Comparison of ENCODE assay signal across 1 cellular context in genomic region chr12:44748950-44749468, GRCh38.
A peak's percentile ranks its signal among the peaks of the same experiment; 100 is the strongest.
TF ChIP-seq lines count a peak whose summit lies in the region.

No MANE protein-coding gene starts in this region.

TF ChIP-seq in HepG2, 621 proteins besides CTCF, POLR2A, EP300 and RAD21 (continued from another document):
- peak in 1 of 2 experiments; percentile 63; a peak in 2 of 4 replicates for TF ChIP-seq MAFK (conservative IDR thresholded peaks at IDR 0.05 in 1 of 2, IDR thresholded peaks at IDR 0.05 in 1 of 2; ENCODE audit: low read length in 2 of 2)
- no peak for TF ChIP-seq KIAA2018 (CRISPR knock-in tag; IDR thresholded peaks at IDR 0.05; ENCODE audit: borderline replicate concordance)
- no peak for TF ChIP-seq ZFY (CRISPR knock-in tag; IDR thresholded peaks at IDR 0.05)
- no peak for TF ChIP-seq TOE1 (CRISPR knock-in tag; IDR thresholded peaks at IDR 0.05)
- TF ChIP-seq KLF6 (CRISPR knock-in tag; IDR thresholded peaks at IDR 0.05): no peak
